In the genomic region with DNA sequence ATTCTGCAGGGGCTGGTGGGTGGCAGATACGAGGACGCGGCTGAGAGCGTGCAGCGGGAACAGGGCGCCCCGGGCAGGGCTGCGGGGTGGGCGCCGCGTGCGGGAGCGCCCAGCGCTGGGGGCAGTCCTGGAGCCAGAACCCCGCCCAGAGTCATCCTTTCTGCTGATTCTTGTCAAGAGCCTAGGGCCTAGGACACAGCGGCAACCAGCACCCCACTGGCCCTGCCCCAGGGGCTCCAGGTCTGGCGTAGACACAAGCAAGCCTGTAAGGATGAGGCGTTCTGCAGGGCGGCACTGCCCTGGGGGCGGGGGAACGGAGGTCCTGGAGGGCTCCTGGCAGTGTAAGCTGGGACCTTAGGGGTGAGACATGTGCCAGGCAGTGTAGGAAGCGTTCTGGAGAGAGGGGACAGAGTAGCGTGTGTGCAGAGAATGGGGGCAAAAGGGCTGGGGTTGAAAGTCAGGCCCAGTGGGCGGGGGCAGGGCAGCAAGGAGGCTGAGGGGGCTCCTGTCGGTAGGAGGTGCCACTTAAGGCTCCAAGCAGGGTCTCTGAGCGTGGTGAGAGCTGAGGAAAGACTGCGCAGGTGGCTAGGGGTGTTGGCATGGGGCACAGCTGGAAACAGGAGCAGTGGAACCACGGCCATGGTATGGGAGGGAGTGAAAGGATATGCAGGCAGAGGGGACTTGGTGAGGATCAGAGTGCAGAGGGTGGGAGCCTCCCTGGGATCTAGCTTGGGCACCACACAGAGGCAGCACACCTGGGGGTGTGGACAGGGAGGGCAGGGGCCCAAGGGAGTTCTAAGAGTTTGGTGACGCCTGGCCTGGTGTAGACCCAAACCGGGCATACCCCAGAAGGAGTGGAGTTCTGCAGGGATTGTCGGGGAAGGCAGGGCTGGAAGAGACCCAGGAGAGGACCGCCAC, we compare ENCODE assay signal across 9 cellular contexts. TPM values are rescaled to one million over a fixed set of nuclear protein-coding genes. Genes with fewer than 3 reads are reported as not detected.
DNase-seq lines count a peak whose midpoint lies in the region; ATAC-seq and TF ChIP-seq lines count a peak whose summit lies in the region.
"Had no signal": no experiment of that assay in that cellular context is flagged by ENCODE, and none has a peak within 500 bp of the region (broad histone marks: within the 10 kb centered on the region; RNA-seq: fewer than 3 reads in every experiment).

No MANE protein-coding gene starts in this region.

- no peak overlapping the region for H3K27ac Mint-ChIP-seq in activated CD4-positive, alpha-beta T cell treated with anti-CD3 and anti-CD28 coated beads for 36 hours
- peak overlapping the region; percentile 47 for H3K27ac Mint-ChIP-seq in MCF 10A (ENCODE audit: low read depth, unreplicated experiment)
- H3K27ac Mint-ChIP-seq in immature natural killer cell = peak overlapping the region in 2 of 6 donors; percentile 9 to 20

- POLR2A ChIA-PET in activated CD4-positive, alpha-beta T cell treated with anti-CD3 and anti-CD28 coated beads for 36 hours (lab: Charles Lee) = no interaction called here
- POLR2A ChIA-PET in MCF 10A (lab: Yijun Ruan, JAX) = interaction anchor here (1.0 to 5.9 kb wide), 3 partner anchors 9 to 40 kb away, joined by 4 to 54 read pairs (median 8); a partner anchor contains a TSS

- H3K9me3 ChIP-seq in stomach = no peaks in the 10 kb centered on the region

- TF ChIP-seq POLR2A in stomach (IDR thresholded peaks at IDR 0.05) (no peak), GM18505 (IDR thresholded peaks at IDR 0.05; ENCODE audit: borderline replicate concordance, extremely low read depth, insufficient read depth, insufficient read length) (no peak)

- H3K4me3 Mint-ChIP-seq in activated CD4-positive, alpha-beta T cell treated with anti-CD3 and anti-CD28 coated beads for 36 hours = peak overlapping the region; percentile 37
- H3K4me3 Mint-ChIP-seq in MCF 10A (ENCODE audit: unreplicated experiment) (peak overlapping the region; percentile 17), immature natural killer cell (peak overlapping the region in 4 of 5 donors; percentile 49 to 71 (median 58))

- no peak for TF ChIP-seq CTCF in MCF 10A (IDR thresholded peaks at IDR 0.05; ENCODE audit: unreplicated experiment)
- TF ChIP-seq CTCF in stomach (IDR thresholded peaks at IDR 0.05) = no peak

- H3K36me3 ChIP-seq in stomach = no peaks in the 10 kb centered on the region

- H3K27me3 Mint-ChIP-seq in activated CD4-positive, alpha-beta T cell treated with anti-CD3 and anti-CD28 coated beads for 36 hours = peaks cover 16% of the 10 kb centered on the region
- no peaks in the 10 kb centered on the region for H3K27me3 Mint-ChIP-seq in MCF 10A (ENCODE audit: insufficient read depth, unreplicated experiment)
- peaks cover 5 to 8% (median 7%) of the 10 kb centered on the region in 3 donors for H3K27me3 Mint-ChIP-seq in immature natural killer cell (ENCODE audit: low read depth in 3 of 3)

- intact Hi-C loops in activated CD4-positive, alpha-beta T cell treated with anti-CD3 and anti-CD28 coated beads for 36 hours (cut with DNase I, micrococcal nuclease) = loop anchor here in 1 of 2 experiments (1.0 to 5.0 kb wide), 2 partner anchors 42 to 203 kb away; a partner anchor contains a TSS
- intact Hi-C loops in MCF 10A (cut with micrococcal nuclease) = no loop called here
- intact Hi-C loops in stomach (cut with DNase I; ENCODE audit: low total_unique reads) = loop anchor here (5.0 kb wide), 2 partner anchors 43 to 63 kb away; a partner anchor contains a TSS

- BruUV-seq in MCF 10A (replicated peaks; lab: Mats Ljungman, UMichigan) = no TSS peak

- 50 to 75% (median 52%) methylated on average over 30 to 32 of the region's 32 CpGs for WGBS in stomach, 5 donors

- no peaks in the 10 kb centered on the region for H3K36me3 Mint-ChIP-seq in activated CD4-positive, alpha-beta T cell treated with anti-CD3 and anti-CD28 coated beads for 36 hours (ENCODE audit: low read depth)
- peaks cover 7% of the 10 kb centered on the region for H3K36me3 Mint-ChIP-seq in MCF 10A (ENCODE audit: insufficient read depth, unreplicated experiment)
- H3K36me3 Mint-ChIP-seq in immature natural killer cell = peaks cover 0 to 3% (median 0%) of the 10 kb centered on the region in 3 donors

- peaks cover 42 to 67% (median 57%) of the 10 kb centered on the region in 4 donors for H3K4me1 ChIP-seq in stomach

- peak overlapping the region; percentile 52 to 58 (median 56) for H3K4me3 ChIP-seq in stomach

- peak overlapping the region in 2 of 5 donors; percentile 60 to 73 for H3K27ac ChIP-seq in stomach

- H3K9me3 Mint-ChIP-seq in activated CD4-positive, alpha-beta T cell treated with anti-CD3 and anti-CD28 coated beads for 36 hours (ENCODE audit: low read depth) = no peaks in the 10 kb centered on the region
- no peaks in the 10 kb centered on the region for H3K9me3 Mint-ChIP-seq in MCF 10A (ENCODE audit: unreplicated experiment)
- peaks cover 0 to 2% (median 0%) of the 10 kb centered on the region in 6 donors for H3K9me3 Mint-ChIP-seq in immature natural killer cell

- CTCF ChIA-PET in activated CD4-positive, alpha-beta T cell treated with anti-CD3 and anti-CD28 coated beads for 36 hours (lab: Charles Lee) = interaction anchor here (0.7 to 2.4 kb wide), 2 partner anchors 67 to 143 kb away, joined by 3 to 7 read pairs; no protein-coding TSS in a partner anchor
- CTCF ChIA-PET in MCF 10A (lab: Yijun Ruan, JAX) = interaction anchor here (0.5 to 0.7 kb wide), 2 partner anchors 103 to 240 kb away, joined by 3 to 4 read pairs; no protein-coding TSS in a partner anchor

- H3K4me1 Mint-ChIP-seq in activated CD4-positive, alpha-beta T cell treated with anti-CD3 and anti-CD28 coated beads for 36 hours = peaks cover 6% of the 10 kb centered on the region
- peaks cover 37% of the 10 kb centered on the region for H3K4me1 Mint-ChIP-seq in MCF 10A (ENCODE audit: insufficient read depth, unreplicated experiment)
- peaks cover 10 to 12% of the 10 kb centered on the region in 2 donors for H3K4me1 Mint-ChIP-seq in immature natural killer cell

- no peak for TF ChIP-seq EP300 in stomach (IDR thresholded peaks at IDR 0.05)

- peaks cover 0 to 31% (median 21%) of the 10 kb centered on the region in 3 donors for H3K27me3 ChIP-seq in stomach

- no peak for DNase-seq in activated CD4-positive, alpha-beta T cell treated with anti-CD3 and anti-CD28 coated beads for 36 hours
- no peak for DNase-seq in activated CD4-positive, alpha-beta T cell treated with anti-CD3 and anti-CD28 coated beads, Interleukin-2, amount 50 U/mL, for 48 hours
- DNase-seq in MCF 10A (ENCODE audit: unreplicated experiment) (no peak), immature natural killer cell (no peak), stomach (no peak), NCI-H2171 treated with DMSO at 0.1 percent for 48 hours (lab: John Stamatoyannopoulos, UW) (no peak)

- no peak for ATAC-seq in activated CD4-positive, alpha-beta T cell treated with anti-CD3 and anti-CD28 coated beads for 36 hours
- ATAC-seq in GM18907 (IDR thresholded peaks at IDR 0.05; ENCODE audit: unreplicated experiment) = no peak
- no peak for ATAC-seq in GM18505 (IDR thresholded peaks at IDR 0.05; ENCODE audit: unreplicated experiment)

RNA-seq across cellular contexts. Expression of a gene that starts 0.9 kb away (rescaled TPM):
- total RNA-seq in activated CD4-positive, alpha-beta T cell treated with anti-CD3 and anti-CD28 coated beads for 36 hours = under 1 TPM; 0.07 to 0.11 TPM
- total RNA-seq in MCF 10A (2022) (218 and 286 TPM in 2 replicates), stomach (100 to 1,000 TPM in 1 of 5 donors, 10 to 100 TPM in 4; 11.0 to 117 (median 15.1) TPM)
- polyA plus RNA-seq in immature natural killer cell (not detected), stomach (10 to 100 TPM in 1 of 3 donors, 1 to 10 TPM in 2; 1.5 to 46.3 (median 2.1) TPM)

RNA-seq across cellular contexts. Expression of a gene that starts 6.6 kb away (rescaled TPM):
- 1 to 10 TPM; 1.1 to 1.9 TPM for total RNA-seq in activated CD4-positive, alpha-beta T cell treated with anti-CD3 and anti-CD28 coated beads for 36 hours
- total RNA-seq in MCF 10A (2022) (20.3 and 24.3 TPM in 2 replicates), stomach (1 to 10 TPM in 4 of 5 donors, not detected in 1; 3.5 to 8.7 (median 6.7) TPM)
- polyA plus RNA-seq in immature natural killer cell (under 1 TPM in 2 of 3 donors, not detected in 1; 0.37 to 0.57 TPM), stomach (10 to 100 TPM in 1 of 3 donors, 1 to 10 TPM in 2; 3.7 to 13.9 (median 4.2) TPM)

RNA-seq across cellular contexts. Expression of a gene that starts 41.9 kb away (rescaled TPM):
- total RNA-seq in activated CD4-positive, alpha-beta T cell treated with anti-CD3 and anti-CD28 coated beads for 36 hours = 10 to 100 TPM; 52.0 to 62.7 TPM
- total RNA-seq in MCF 10A (2022) (29.3 and 33.0 TPM in 2 replicates), stomach (10 to 100 TPM in 2 of 5 donors, 1 to 10 TPM in 3; 2.9 to 12.3 (median 4.5) TPM)
- polyA plus RNA-seq in immature natural killer cell (10 to 100 TPM; 14.5 to 18.3 (median 14.6) TPM), stomach (1 to 10 TPM; 4.7 to 9.4 (median 8.0) TPM)

RNA-seq across cellular contexts. Expression of a gene that starts 54.4 kb away (rescaled TPM):
- total RNA-seq in activated CD4-positive, alpha-beta T cell treated with anti-CD3 and anti-CD28 coated beads for 36 hours = not detected
- not detected in 2 replicates for total RNA-seq in MCF 10A (2022)
- polyA plus RNA-seq in immature natural killer cell = 10 to 100 TPM in 2 of 3 donors, 1 to 10 TPM in 1; 2.3 to 49.3 (median 19.7) TPM
- 1 to 10 TPM in 1 of 5 donors, under 1 TPM in 1, not detected in 3; 0.14 to 2.6 TPM for total RNA-seq in stomach
- polyA plus RNA-seq in stomach = 1 to 10 TPM in 1 of 3 donors, under 1 TPM in 1, not detected in 1; 0.70 to 1.7 TPM
- total RNA-seq: RPMI7951 had no signal

Comparison
In these comparisons a context has a peak if more than half of its experiments do, and no peak if none do; other contexts are left out.
1. RNA of a gene that starts 0.9 kb away (total RNA-seq): 218 to 286 TPM in MCF 10A and 11.0 to 117 TPM in stomach; 0.07 to 0.11 TPM in activated CD4-positive, alpha-beta T cell treated with anti-CD3 and anti-CD28 coated beads for 36 hours; every median in the first group is over 10 times any median in the second.
2. Peak in every context shown above with its lines, with median percentiles within 50 percentile points of each other: H3K4me3 Mint-ChIP-seq.